In genomic region chr9:134629586-134630392, GRCh38 we compare ENCODE assay signal across 24 cellular contexts. TPM values are rescaled to one million over a fixed set of nuclear protein-coding genes. Genes with fewer than 3 reads are reported as not detected.
DNase-seq lines count a peak whose midpoint lies in the region; ATAC-seq, FAIRE-seq and TF ChIP-seq lines count a peak whose summit lies in the region.
"Had no signal": no experiment of that assay in that cellular context is flagged by ENCODE, and none has a peak within 500 bp of the region (broad histone marks: within the 10 kb centered on the region; RNA-seq: fewer than 3 reads in every experiment).

No MANE protein-coding gene starts in this region.

- FAIRE-seq in GM12891 (lab: Jason Lieb, UNC) = no peak
- FAIRE-seq: frontal cortex, GM12878, urothelium cell line had no signal

- TF ChIP-seq CTCF in WTC11 (IDR thresholded peaks at IDR 0.05) (no peak), upper lobe of right lung (IDR thresholded peaks at IDR 0.05) (no peak)

- H3K4me3 Mint-ChIP-seq in WTC11 = no peak overlapping the region
- H3K4me3 Mint-ChIP-seq: activated T-helper 1 cell treated with anti-CD3 and anti-CD28 coated beads, Interleukin-12 subunit alpha, Interleukin-12 subunit beta, Interleukin-2, Interleukin-4 antibody, amounts not matched to agents 30 ng/mL and 10 ng/mL and 1 ng/mL, durations not matched to agents 14 hours and 24 hours and 36 hours; CD4-positive, alpha-beta T cell; T-helper 1 cell treated with Interleukin-12 subunit alpha and Interleukin-12 subunit beta and Interleukin-4 antibody, amounts not matched to agents 30 μg/mL and 1 μg/mL, for 36 hours had no signal

- CTCF ChIA-PET in WTC11 (lab: Charles Lee) = interaction anchor here (1.0 kb wide), 1 partner anchor 11 kb away, joined by 4 read pairs; the partner anchor contains the start of gene COL5A1

- H3K4me1 Mint-ChIP-seq in WTC11 = peaks cover 15% of the 10 kb centered on the region

- TF ChIP-seq POLR2A in GM12891 (IDR thresholded peaks at IDR 0.05; ENCODE audit: low read depth, low read length) = no peak

- no peaks in the 10 kb centered on the region for H3K27me3 Mint-ChIP-seq in WTC11 (ENCODE audit: low read depth)
- H3K27me3 Mint-ChIP-seq: CD4-positive, alpha-beta T cell had no signal

- H3K36me3 Mint-ChIP-seq in WTC11 = no peaks in the 10 kb centered on the region

- H3K27ac Mint-ChIP-seq in WTC11 = peak overlapping the region; percentile 65; the same call in 1 of the 2 replicates
- H3K27ac Mint-ChIP-seq: activated T-helper 1 cell treated with anti-CD3 and anti-CD28 coated beads, Interleukin-12 subunit alpha, Interleukin-12 subunit beta, Interleukin-2, Interleukin-4 antibody, amounts not matched to agents 30 ng/mL and 10 ng/mL and 1 ng/mL, durations not matched to agents 14 hours and 24 hours and 36 hours; CD4-positive, alpha-beta T cell; T-helper 1 cell treated with Interleukin-12 subunit alpha and Interleukin-12 subunit beta and Interleukin-4 antibody, amounts not matched to agents 30 μg/mL and 1 μg/mL, for 36 hours had no signal

- no peaks in the 10 kb centered on the region for H3K4me1 ChIP-seq in upper lobe of right lung
- H3K4me1 ChIP-seq: parathyroid adenoma had no signal

- no peaks in the 10 kb centered on the region for H3K27me3 ChIP-seq in upper lobe of right lung
- H3K27me3 ChIP-seq: SJCRH30 had no signal

- peak; percentile 36 for DNase-seq in cardiac septum (ENCODE audit: low spot score)
- no peak for DNase-seq in Right ventricle myocardium superior
- peak; percentile 5 for DNase-seq in WTC11 (ENCODE audit: low spot score)
- peak; percentile 85 for DNase-seq in mesenteric fat pad (ENCODE audit: low spot score)
- DNase-seq in upper lobe of right lung = peak; percentile 42
- DNase-seq in stimulated activated CD4-positive, alpha-beta T cell treated with anti-CD3 and anti-CD28 coated beads, Interleukin-4, amount 100 ng/mL, for 4 hours = no peak
- no peak for DNase-seq in GM12891 (ENCODE audit: insufficient read length, low spot score)
- DNase-seq in hepatic stellate cell (ENCODE audit: low spot score) = no peak
- DNase-seq: CD4-positive, alpha-beta T cell; dermis blood vessel endothelial cell; DMS153; GF-D8; NCI-H2107; NCI-H524 treated with DMSO at 0.1 percent for 48 hours; stimulated activated CD4-positive, alpha-beta T cell treated with anti-CD3 and anti-CD28 coated beads, Interleukin-4, amount 100 ng/mL, for 24 hours had no signal

- H3K36me3 ChIP-seq in upper lobe of right lung = no peaks in the 10 kb centered on the region
- H3K36me3 ChIP-seq: SJCRH30 had no signal

- no peak for ATAC-seq in Right ventricle myocardium superior (ENCODE audit: poor library complexity)
- ATAC-seq in WTC11 = no peak
- no peak for ATAC-seq in upper lobe of right lung
- ATAC-seq: GM12878 had no signal

- H3K27ac ChIP-seq in upper lobe of right lung = no peak overlapping the region
- H3K27ac ChIP-seq: epithelial cell of prostate, parathyroid adenoma, SJCRH30 had no signal

- no peaks in the 10 kb centered on the region for H3K9me3 ChIP-seq in upper lobe of right lung
- H3K9me3 ChIP-seq: SJCRH30 had no signal

- no peak overlapping the region for H3K4me3 ChIP-seq in upper lobe of right lung
- H3K4me3 ChIP-seq: GM12878, SJCRH30, smooth muscle cell had no signal

- intact Hi-C loops in cardiac septum (cut with DNase I) (no loop called here), Right ventricle myocardium superior (cut with DNase I) (no loop called here), upper lobe of right lung (cut with DNase I) (no loop called here)

- POLR2A ChIA-PET in WTC11 (lab: Charles Lee) = no interaction called here

- H3K9me3 Mint-ChIP-seq in WTC11 = no peaks in the 10 kb centered on the region
- H3K9me3 Mint-ChIP-seq: activated T-helper 1 cell treated with anti-CD3 and anti-CD28 coated beads, Interleukin-12 subunit alpha, Interleukin-12 subunit beta, Interleukin-2, Interleukin-4 antibody, amounts not matched to agents 30 ng/mL and 10 ng/mL and 1 ng/mL, durations not matched to agents 14 hours and 24 hours and 36 hours; CD4-positive, alpha-beta T cell; T-helper 1 cell treated with Interleukin-12 subunit alpha and Interleukin-12 subunit beta and Interleukin-4 antibody, amounts not matched to agents 30 μg/mL and 1 μg/mL, for 36 hours had no signal

TF ChIP-seq in WTC11, 78 proteins besides CTCF, POLR2A, EP300 and RAD21:
- no peak for TF ChIP-seq GTF2I (CRISPR knock-in tag; conservative IDR thresholded peaks at IDR 0.05)

TF ChIP-seq in GM12891, 5 proteins besides CTCF, POLR2A, EP300 and RAD21:
- TF ChIP-seq PAX5 (IDR thresholded peaks at IDR 0.05; ENCODE audit: insufficient read depth, low read length, severe bottlenecking) = no peak
- TF ChIP-seq SPI1 (IDR thresholded peaks at IDR 0.05; ENCODE audit: low read depth, low read length) = no peak
- no peak for TF ChIP-seq POU2F2 (IDR thresholded peaks at IDR 0.05; ENCODE audit: low read depth, low read length)
- TF ChIP-seq TAF1 (IDR thresholded peaks at IDR 0.05; ENCODE audit: low read depth, low read length) = no peak
- no peak for TF ChIP-seq POLR2AphosphoS5 (IDR thresholded peaks at IDR 0.05; ENCODE audit: low read depth, low read length)

RNA-seq across cellular contexts. Expression of gene COL5A1, which starts 11.8 kb away (rescaled TPM):
- 21.6 TPM for total RNA-seq in cardiac septum
- 12.7 TPM for total RNA-seq in Right ventricle myocardium superior
- total RNA-seq in WTC11 (2021) = 13.5 to 17.7 TPM (median 16.4 TPM) in 3 replicates
- total RNA-seq in mesenteric fat pad = 84.7 TPM
- 37.8 TPM for total RNA-seq in upper lobe of right lung
- polyA plus RNA-seq in GM12891 (2012; ENCODE audit: low read depth, missing spikeins) = 0.81 TPM
- total RNA-seq: activated T-helper 1 cell treated with anti-CD3 and anti-CD28 coated beads, Interleukin-12 subunit alpha, Interleukin-12 subunit beta, Interleukin-2, Interleukin-4 antibody, amounts not matched to agents 30 ng/mL and 10 ng/mL and 1 ng/mL, durations not matched to agents 14 hours and 24 hours and 36 hours had no signal

Comparison
In these comparisons a context has a peak if more than half of its experiments do, and no peak if none do; other contexts are left out.
1. DNase-seq: peak in cardiac septum (single experiment), WTC11 (single experiment), mesenteric fat pad (single experiment) and upper lobe of right lung (single experiment); none in Right ventricle myocardium superior (single experiment), stimulated activated CD4-positive, alpha-beta T cell treated with anti-CD3 and anti-CD28 coated beads, Interleukin-4, amount 100 ng/mL, for 4 hours (0 of 2), GM12891 (single experiment) and hepatic stellate cell (single experiment).